Comparison of ENCODE assay signal across 27 cellular contexts in genomic region chr13:35136585-35136984, GRCh38.
"Had no signal": no experiment of that assay in that cellular context is flagged by ENCODE, and none has a peak within 500 bp of the region (broad histone marks: within the 10 kb centered on the region; RNA-seq: fewer than 3 reads in every experiment).

No MANE protein-coding gene starts in this region.

- H3K27me3 ChIP-seq: esophagus muscularis mucosa, foreskin keratinocyte, gastroesophageal sphincter, heart left ventricle, hepatocyte, neural progenitor cell, right lobe of liver, stomach, thyroid gland, vagina had no signal

- H3K4me3 Mint-ChIP-seq: dendritic cell treated with granulocyte-macrophage colony-stimulating factor and Interleukin-4, amounts not matched to agents 40 ng/mL and 50 ng/mL, for 4 days; memory B cell; naive B cell; nephron; neural progenitor cell; stimulated activated naive B cell treated with anti-CD40 and anti-IgM and Interleukin-4, amounts not matched to agents 10 μg/mL and 1 μg/mL and 100 μg/mL, for 72 hours had no signal

- DNase-seq: effector memory CD4-positive, alpha-beta T cell; foreskin keratinocyte; heart left ventricle; kidney; mucosa of descending colon; naive B cell; right lobe of liver; small intestine; stimulated activated CD4-positive, alpha-beta T cell treated with anti-CD3 and anti-CD28 coated beads, Interleukin-15, amount 100 ng/mL, for 24 hours; stimulated activated CD4-positive, alpha-beta T cell treated with anti-CD3 and anti-CD28 coated beads, Interleukin-2, amount 100 ng/mL, for 48 hours; stimulated activated naive B cell treated with anti-CD40 and anti-IgM and Interleukin-4, amounts not matched to agents 10 μg/mL and 1 μg/mL and 100 μg/mL, for 72 hours; stomach; thyroid gland; trophoblast cell had no signal

- H3K9me3 ChIP-seq: esophagus muscularis mucosa, gastroesophageal sphincter, heart left ventricle, mucosa of descending colon, right lobe of liver, stomach, thyroid gland, vagina had no signal

- H3K4me3 ChIP-seq: esophagus muscularis mucosa, gastroesophageal sphincter, heart left ventricle, hepatocyte, lung, mucosa of descending colon, neural progenitor cell, right lobe of liver, stomach, thyroid gland, vagina had no signal

- H3K36me3 ChIP-seq: neural progenitor cell, right lobe of liver, thyroid gland, vagina had no signal

- H3K27ac ChIP-seq: esophagus muscularis mucosa, foreskin keratinocyte, gastroesophageal sphincter, heart left ventricle, hepatocyte, neural progenitor cell, parathyroid adenoma, right lobe of liver, stomach, thyroid gland, vagina had no signal

- H3K4me1 ChIP-seq: esophagus muscularis mucosa, foreskin keratinocyte, gastroesophageal sphincter, neural progenitor cell, parathyroid adenoma, right lobe of liver, stomach, thyroid gland, vagina had no signal

- H3K36me3 Mint-ChIP-seq: naive B cell; stimulated activated naive B cell treated with anti-CD40 and anti-IgM and Interleukin-4, amounts not matched to agents 10 μg/mL and 1 μg/mL and 100 μg/mL, for 72 hours had no signal

- ATAC-seq: foreskin keratinocyte; gastroesophageal sphincter; heart left ventricle; left lobe of liver; mucosa of descending colon; right lobe of liver; stimulated activated naive B cell treated with anti-CD40 and anti-IgM and Interleukin-4, amounts not matched to agents 10 μg/mL and 1 μg/mL and 100 μg/mL, for 72 hours had no signal

- H3K27me3 Mint-ChIP-seq: dendritic cell treated with granulocyte-macrophage colony-stimulating factor and Interleukin-4, amounts not matched to agents 40 ng/mL and 50 ng/mL, for 4 days; memory B cell; naive B cell; progenitor cell of endocrine pancreas; stimulated activated naive B cell treated with anti-CD40 and anti-IgM and Interleukin-4, amounts not matched to agents 10 μg/mL and 1 μg/mL and 100 μg/mL, for 72 hours had no signal

- H3K4me1 Mint-ChIP-seq: memory B cell; naive B cell; neural progenitor cell; stimulated activated naive B cell treated with anti-CD40 and anti-IgM and Interleukin-4, amounts not matched to agents 10 μg/mL and 1 μg/mL and 100 μg/mL, for 72 hours had no signal

- H3K9me3 Mint-ChIP-seq: dendritic cell treated with granulocyte-macrophage colony-stimulating factor and Interleukin-4, amounts not matched to agents 40 ng/mL and 50 ng/mL, for 4 days; memory B cell; naive B cell; nephron; neural progenitor cell; stimulated activated naive B cell treated with anti-CD40 and anti-IgM and Interleukin-4, amounts not matched to agents 10 μg/mL and 1 μg/mL and 100 μg/mL, for 72 hours had no signal

- H3K27ac Mint-ChIP-seq: dendritic cell treated with granulocyte-macrophage colony-stimulating factor and Interleukin-4, amounts not matched to agents 40 ng/mL and 50 ng/mL, for 4 days; memory B cell; nephron; neural progenitor cell; stimulated activated naive B cell treated with anti-CD40 and anti-IgM and Interleukin-4, amounts not matched to agents 10 μg/mL and 1 μg/mL and 100 μg/mL, for 72 hours had no signal

- FAIRE-seq: endothelial cell of umbilical vein, small intestine had no signal
